ENCODE assay signal across 21 cellular contexts in genomic region chr4:146123231-146123630, GRCh38. TPM values are rescaled to one million over a fixed set of nuclear protein-coding genes. Genes with fewer than 3 reads are reported as not detected.
DNase-seq lines count a peak whose midpoint lies in the region; ATAC-seq and TF ChIP-seq lines count a peak whose summit lies in the region.
"Had no signal": no experiment of that assay in that cellular context is flagged by ENCODE, and none has a peak within 500 bp of the region (broad histone marks: within the 10 kb centered on the region; RNA-seq: fewer than 3 reads in every experiment).

No MANE protein-coding gene starts in this region.

- H3K4me3 ChIP-seq in OCI-LY7 (ENCODE audit: low read depth, low read length, poor library complexity, severe bottlenecking) (no peak overlapping the region), WERI-Rb-1 (ENCODE audit: low read depth, low read length) (no peak overlapping the region)
- H3K4me3 ChIP-seq: BLaER1, esophagus squamous epithelium, upper lobe of right lung had no signal

- H3K36me3 ChIP-seq in OCI-LY7 (ENCODE audit: insufficient read depth, low read length) (no peaks in the 10 kb centered on the region), WERI-Rb-1 (no peaks in the 10 kb centered on the region)
- H3K36me3 ChIP-seq: BLaER1, esophagus squamous epithelium, upper lobe of right lung had no signal

- ATAC-seq in GM18868 (IDR thresholded peaks at IDR 0.05; ENCODE audit: unreplicated experiment) (peak; percentile 61), HG02610 (IDR thresholded peaks at IDR 0.05; ENCODE audit: unreplicated experiment) (peak; percentile 49), HG03175 (IDR thresholded peaks at IDR 0.05; ENCODE audit: unreplicated experiment) (no peak)
- ATAC-seq: naive thymus-derived CD8-positive, alpha-beta T cell had no signal

- no peak overlapping the region for H3K4me2 ChIP-seq in OCI-LY7 (ENCODE audit: low read length)
- H3K4me2 ChIP-seq: BLaER1 had no signal

- intact Hi-C loops in OCI-LY7 (cut with micrococcal nuclease; ENCODE audit: unreplicated experiment), result no loop called here

- CTCF ChIA-PET in OCI-LY7 (lab: Charles Lee; ENCODE audit: unreplicated experiment), result no interaction called here

- H4K20me1 ChIP-seq in OCI-LY7 (ENCODE audit: insufficient read depth, low read length), result no peaks in the 10 kb centered on the region
- H4K20me1 ChIP-seq: BLaER1 had no signal

- peak overlapping the region; percentile 47; the same call in 1 of the 2 replicates for H2AFZ ChIP-seq in OCI-LY7 (ENCODE audit: low read length)

- no peak overlapping the region for H3K27ac ChIP-seq in OCI-LY7 (ENCODE audit: low read depth, low read length, poor library complexity, severe bottlenecking)
- no peak overlapping the region for H3K27ac ChIP-seq in WERI-Rb-1
- H3K27ac ChIP-seq: BLaER1, esophagus squamous epithelium, RWPE1, upper lobe of right lung had no signal

- TF ChIP-seq CTCF in OCI-LY7 (conservative IDR thresholded peaks at IDR 0.05; ENCODE audit: low read length) (no peak), WERI-Rb-1 (IDR thresholded peaks at IDR 0.05; ENCODE audit: low read depth, low read length) (no peak)

- no peaks in the 10 kb centered on the region for H3K9me2 ChIP-seq in OCI-LY7 (ENCODE audit: insufficient read depth, low read length)

- no peaks in the 10 kb centered on the region for H3K79me2 ChIP-seq in OCI-LY7 (ENCODE audit: insufficient read depth, low read depth, low read length)

- BruUV-seq in OCI-LY7 (replicated peaks; lab: Mats Ljungman, UMichigan), result no TSS peak

- H3K27me3 ChIP-seq in WERI-Rb-1 (ENCODE audit: insufficient read depth, low read depth, severe bottlenecking), result no peaks in the 10 kb centered on the region
- H3K27me3 ChIP-seq: BLaER1, esophagus squamous epithelium, upper lobe of right lung had no signal

- H3K4me1 ChIP-seq in OCI-LY7 (ENCODE audit: insufficient read depth, low read length, poor library complexity, severe bottlenecking), result peaks cover 9% of the 10 kb centered on the region
- H3K4me1 ChIP-seq: BLaER1, esophagus squamous epithelium, upper lobe of right lung had no signal

- POLR2A ChIA-PET in OCI-LY7 (lab: Charles Lee), result interaction anchor here (0.8 to 1.5 kb wide), 2 partner anchors 10 to 11 kb away, joined by 3 to 13 read pairs; no protein-coding TSS in a partner anchor

- no peaks in the 10 kb centered on the region for H3K9me3 ChIP-seq in OCI-LY7 (ENCODE audit: low read length)
- H3K9me3 ChIP-seq in WERI-Rb-1 (ENCODE audit: severe bottlenecking), result no peaks in the 10 kb centered on the region
- H3K9me3 ChIP-seq: BLaER1, esophagus squamous epithelium, upper lobe of right lung had no signal

- peak; percentile 41 for DNase-seq in ELR (ENCODE audit: low read depth)
- DNase-seq in OCI-LY7 (ENCODE audit: low spot score), result no peak
- DNase-seq in DMS53 (lab: John Stamatoyannopoulos, UW), result no peak
- DNase-seq in WERI-Rb-1, result no peak
- DNase-seq in amniotic stem cell (lab: John Stamatoyannopoulos, UW), result no peak
- DNase-seq: activated CD4-positive, alpha-beta T cell treated with anti-CD3 and anti-CD28 coated beads, Interleukin-2, amount 50 U/mL, for 1 hour; caudate nucleus; esophagus squamous epithelium; MV-4-11; naive thymus-derived CD8-positive, alpha-beta T cell; NCI-H1694; NCI-H2171 treated with DMSO at 0.1 percent for 48 hours; NCI-H524 treated with DMSO at 0.1 percent for 48 hours; small intestine; stimulated activated CD4-positive, alpha-beta T cell treated with anti-CD3 and anti-CD28 coated beads, Interleukin-2, amount 100 ng/mL, for 24 hours; upper lobe of right lung had no signal

RNA-seq across cellular contexts. Expression of gene LSM6, which starts 52.3 kb away (rescaled TPM):
- 123 and 132 TPM in 2 replicates for total RNA-seq in OCI-LY7 (2014; rRNA removed; shearing (Covaris generic))
- total RNA-seq in OCI-LY7 (2022), result 60.9 and 62.3 TPM in 2 replicates
